Comparison of ENCODE assay signal across 21 cellular contexts in the genomic region with DNA sequence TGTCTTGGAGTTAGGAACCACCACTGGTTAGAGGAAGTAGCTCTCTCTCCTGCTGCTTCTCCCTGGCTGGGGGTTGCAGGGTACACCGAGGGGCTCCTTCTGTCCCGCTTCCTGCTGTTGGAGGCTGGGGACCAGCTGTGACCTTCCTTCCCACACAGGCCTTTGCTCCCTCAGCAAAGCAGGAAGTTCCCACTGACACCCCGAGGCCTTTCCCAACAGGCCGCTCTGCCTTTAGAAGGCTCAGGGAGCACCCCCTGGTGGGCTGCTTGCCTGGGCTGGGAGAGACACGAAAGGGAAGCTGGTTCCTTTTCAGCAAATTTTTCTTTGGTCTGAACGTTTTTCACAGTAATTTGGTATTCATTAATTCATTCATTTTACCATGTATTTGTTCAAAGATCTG.
A peak's percentile ranks its signal among the peaks of the same experiment; 100 is the strongest.
DNase-seq lines count a peak whose midpoint lies in the region; ATAC-seq and TF ChIP-seq lines count a peak whose summit lies in the region.
"Had no signal": no experiment of that assay in that cellular context is flagged by ENCODE, and none has a peak within 500 bp of the region (broad histone marks: within the 10 kb centered on the region; RNA-seq: fewer than 3 reads in every experiment).

No MANE protein-coding gene starts in this region.

- peaks cover 9% of the 10 kb centered on the region for H3K27me3 Mint-ChIP-seq in activated CD4-positive, alpha-beta T cell treated with anti-CD3 and anti-CD28 coated beads for 36 hours
- H3K27me3 Mint-ChIP-seq in activated CD4-positive, alpha-beta T cell treated with anti-CD3 and anti-CD28 coated beads, Interleukin-2, amount 10 ng/mL, durations not matched to agents 7 days and 5 days, result no peaks in the 10 kb centered on the region

- no peak overlapping the region for H3K9ac ChIP-seq in smooth muscle cell (ENCODE audit: low read depth)

- H3K36me3 Mint-ChIP-seq in activated CD4-positive, alpha-beta T cell treated with anti-CD3 and anti-CD28 coated beads for 36 hours (ENCODE audit: low read depth), result no peaks in the 10 kb centered on the region
- no peaks in the 10 kb centered on the region for H3K36me3 Mint-ChIP-seq in activated CD4-positive, alpha-beta T cell treated with anti-CD3 and anti-CD28 coated beads, Interleukin-2, amount 10 ng/mL, durations not matched to agents 7 days and 5 days (ENCODE audit: low read depth)
- H3K36me3 Mint-ChIP-seq: stimulated activated effector memory CD8-positive, alpha-beta T cell treated with anti-CD3 and anti-CD28 coated beads, Interleukin-12 subunit alpha, Interleukin-12 subunit beta, amount 100 ng/mL, for 72 hours had no signal

- no peak overlapping the region for H3K4me3 Mint-ChIP-seq in activated CD4-positive, alpha-beta T cell treated with anti-CD3 and anti-CD28 coated beads for 36 hours
- no peak overlapping the region for H3K4me3 Mint-ChIP-seq in activated CD4-positive, alpha-beta T cell treated with anti-CD3 and anti-CD28 coated beads, Interleukin-2, amount 10 ng/mL, durations not matched to agents 7 days and 5 days
- H3K4me3 Mint-ChIP-seq: activated CD8-positive, alpha-beta T cell treated with anti-CD3 and anti-CD28 coated beads, Interleukin-2, amount 10 ng/mL, durations not matched to agents 7 days and 5 days; stimulated activated effector memory CD8-positive, alpha-beta T cell treated with anti-CD3 and anti-CD28 coated beads, Interleukin-12 subunit alpha, Interleukin-12 subunit beta, amount 100 ng/mL, for 72 hours had no signal

- POLR2A ChIA-PET in activated CD4-positive, alpha-beta T cell treated with anti-CD3 and anti-CD28 coated beads for 36 hours (lab: Charles Lee), result no interaction called here
- POLR2A ChIA-PET in activated CD4-positive, alpha-beta T cell treated with anti-CD3 and anti-CD28 coated beads, Interleukin-2, amount 10 ng/mL, durations not matched to agents 7 days and 5 days (lab: Charles Lee), result no interaction called here
- POLR2A ChIA-PET in Panc1 (lab: Charles Lee), result no interaction called here

- no peaks in the 10 kb centered on the region for H3K36me3 ChIP-seq in Panc1 (ENCODE audit: control insufficient read depth, insufficient read depth, low read length)
- no peaks in the 10 kb centered on the region for H3K36me3 ChIP-seq in heart left ventricle
- no peaks in the 10 kb centered on the region for H3K36me3 ChIP-seq in smooth muscle cell (ENCODE audit: low read depth)
- H3K36me3 ChIP-seq: Peyer's patch had no signal

- BruUV-seq in Panc1 (replicated peaks; lab: Mats Ljungman, UMichigan), result no TSS peak

- H3K27ac Mint-ChIP-seq in activated CD4-positive, alpha-beta T cell treated with anti-CD3 and anti-CD28 coated beads for 36 hours, result no peak overlapping the region
- no peak overlapping the region for H3K27ac Mint-ChIP-seq in activated CD4-positive, alpha-beta T cell treated with anti-CD3 and anti-CD28 coated beads, Interleukin-2, amount 10 ng/mL, durations not matched to agents 7 days and 5 days
- H3K27ac Mint-ChIP-seq: activated CD8-positive, alpha-beta T cell treated with anti-CD3 and anti-CD28 coated beads, Interleukin-2, amount 10 ng/mL, durations not matched to agents 7 days and 5 days; stimulated activated effector memory CD8-positive, alpha-beta T cell treated with anti-CD3 and anti-CD28 coated beads, Interleukin-12 subunit alpha, Interleukin-12 subunit beta, amount 100 ng/mL, for 72 hours had no signal

- H3K9me3 ChIP-seq in Panc1 (ENCODE audit: control insufficient read depth, insufficient read depth, low read depth, low read length) (0 out of 2 replicates have a peak, but pooled peaks cover 4% of the 10 kb centered on the region), heart left ventricle (no peaks in the 10 kb centered on the region), smooth muscle cell (replicated peaks; ENCODE audit: low read depth) (no peaks in the 10 kb centered on the region)
- H3K9me3 ChIP-seq: body of pancreas, Peyer's patch had no signal

- H3K4me1 Mint-ChIP-seq in activated CD4-positive, alpha-beta T cell treated with anti-CD3 and anti-CD28 coated beads for 36 hours, result no peaks in the 10 kb centered on the region
- no peaks in the 10 kb centered on the region for H3K4me1 Mint-ChIP-seq in activated CD4-positive, alpha-beta T cell treated with anti-CD3 and anti-CD28 coated beads, Interleukin-2, amount 10 ng/mL, durations not matched to agents 7 days and 5 days
- H3K4me1 Mint-ChIP-seq: stimulated activated effector memory CD8-positive, alpha-beta T cell treated with anti-CD3 and anti-CD28 coated beads, Interleukin-12 subunit alpha, Interleukin-12 subunit beta, amount 100 ng/mL, for 72 hours had no signal

- TF ChIP-seq POLR2A in heart left ventricle (IDR thresholded peaks at IDR 0.05), result no peak

- H3K4me2 ChIP-seq in smooth muscle cell, result no peak overlapping the region

- H3K27me3 ChIP-seq in Panc1 (ENCODE audit: control insufficient read depth, insufficient read depth, low read length), result no peaks in the 10 kb centered on the region
- no peaks in the 10 kb centered on the region for H3K27me3 ChIP-seq in heart left ventricle
- no peaks in the 10 kb centered on the region for H3K27me3 ChIP-seq in smooth muscle cell (ENCODE audit: low read depth)
- H3K27me3 ChIP-seq: body of pancreas, Peyer's patch had no signal

- TF ChIP-seq CTCF in Panc1 (IDR thresholded peaks at IDR 0.05) (peak; percentile 43), heart left ventricle (IDR thresholded peaks at IDR 0.05) (peak in 7 of 12 donors; percentile 13 to 47 (median 26)), smooth muscle cell (IDR thresholded peaks at IDR 0.05; ENCODE audit: borderline replicate concordance, insufficient read depth, poor library complexity, severe bottlenecking) (peak; percentile 26)

- CTCF ChIA-PET in activated CD4-positive, alpha-beta T cell treated with anti-CD3 and anti-CD28 coated beads for 36 hours (lab: Charles Lee), result interaction anchor here (0.9 kb wide), 1 partner anchor 71 kb away, joined by 4 read pairs; no protein-coding TSS in a partner anchor
- CTCF ChIA-PET in activated CD4-positive, alpha-beta T cell treated with anti-CD3 and anti-CD28 coated beads, Interleukin-2, amount 10 ng/mL, durations not matched to agents 7 days and 5 days (lab: Charles Lee), result no interaction called here
- CTCF ChIA-PET in Panc1 (lab: Charles Lee), result no interaction called here

- intact Hi-C loops in activated CD4-positive, alpha-beta T cell treated with anti-CD3 and anti-CD28 coated beads for 36 hours (cut with DNase I, micrococcal nuclease), result no loop called here
- intact Hi-C loops in Panc1 (cut with micrococcal nuclease; ENCODE audit: unreplicated experiment), result no loop called here
- intact Hi-C loops in heart left ventricle (cut with DNase I), result no loop called here

- H2AFZ ChIP-seq in smooth muscle cell (ENCODE audit: low read depth), result no peak overlapping the region

- DNase-seq in activated CD4-positive, alpha-beta T cell treated with anti-CD3 and anti-CD28 coated beads for 36 hours, result peak; percentile 6
- no peak for DNase-seq in activated CD4-positive, alpha-beta T cell treated with anti-CD3 and anti-CD28 coated beads, Interleukin-2, amount 10 ng/mL, durations not matched to agents 7 days and 5 days
- DNase-seq in Panc1 (ENCODE audit: low read depth, low spot score) (no peak), heart left ventricle (peak in 3 of 5 donors; percentile 35 to 54 (median 35)), smooth muscle cell (lab: John Stamatoyannopoulos, UW; ENCODE audit: unreplicated experiment) (no peak)
- no peak for DNase-seq in activated effector memory CD4-positive, alpha-beta T cell treated with Interleukin-2 at 50 U/mL for 16 hours
- DNase-seq: activated CD8-positive, alpha-beta T cell treated with anti-CD3 and anti-CD28 coated beads, Interleukin-2, amount 10 ng/mL, durations not matched to agents 7 days and 5 days; activated gamma-delta T cell treated with Interleukin-2 at 50 U/mL for 16 hours; body of pancreas; DMS79; effector memory CD4-positive, alpha-beta T cell; foreskin melanocyte; GOT3; NCI-H2081 treated with DMSO at 0.1 percent for 48 hours; Peyer's patch; retina; stimulated activated CD4-positive, alpha-beta T cell treated with anti-CD3 and anti-CD28 coated beads, Interleukin-4, amount 100 ng/mL, for 24 hours had no signal

- H3K27ac ChIP-seq in Panc1 (ENCODE audit: low read length), result no peak overlapping the region
- H3K27ac ChIP-seq in heart left ventricle, result no peak overlapping the region
- no peak overlapping the region for H3K27ac ChIP-seq in smooth muscle cell (ENCODE audit: low read depth)
- H3K27ac ChIP-seq: body of pancreas, Peyer's patch had no signal

- no peak overlapping the region for H3K4me3 ChIP-seq in Panc1 (ENCODE audit: low read depth in 2 of 2, low read length in 2 of 2)
- no peak overlapping the region for H3K4me3 ChIP-seq in heart left ventricle
- H3K4me3 ChIP-seq in smooth muscle cell, result no peak overlapping the region
- H3K4me3 ChIP-seq: body of pancreas, GM12878, Peyer's patch had no signal

- no peaks in the 10 kb centered on the region for H3K9me3 Mint-ChIP-seq in activated CD4-positive, alpha-beta T cell treated with anti-CD3 and anti-CD28 coated beads for 36 hours (ENCODE audit: low read depth)
- no peaks in the 10 kb centered on the region for H3K9me3 Mint-ChIP-seq in activated CD4-positive, alpha-beta T cell treated with anti-CD3 and anti-CD28 coated beads, Interleukin-2, amount 10 ng/mL, durations not matched to agents 7 days and 5 days
- H3K9me3 Mint-ChIP-seq: stimulated activated effector memory CD8-positive, alpha-beta T cell treated with anti-CD3 and anti-CD28 coated beads, Interleukin-12 subunit alpha, Interleukin-12 subunit beta, amount 100 ng/mL, for 72 hours had no signal

- in situ Hi-C loops in Panc1 (cut with HindIII; ENCODE audit: low pct_unique_long_range_greater_than_20kb, low sequenced_read_pairs), result no loop called here

- no peaks in the 10 kb centered on the region for H4K20me1 ChIP-seq in smooth muscle cell (ENCODE audit: low read depth)

- H3K79me2 ChIP-seq in smooth muscle cell (ENCODE audit: low read depth), result no peaks in the 10 kb centered on the region

- no peak for ATAC-seq in activated CD4-positive, alpha-beta T cell treated with anti-CD3 and anti-CD28 coated beads for 36 hours
- ATAC-seq in Panc1 (no peak), heart left ventricle (peak in 2 of 4 donors; percentile 20 to 64), HG02798 (IDR thresholded peaks at IDR 0.05; ENCODE audit: poor library complexity, unreplicated experiment) (no peak), GM21619 (IDR thresholded peaks at IDR 0.05; ENCODE audit: unreplicated experiment) (no peak)
- ATAC-seq: activated CD8-positive, alpha-beta T cell treated with anti-CD3 and anti-CD28 coated beads, Interleukin-2, amount 10 ng/mL, durations not matched to agents 7 days and 5 days; body of pancreas; GM12878; stimulated activated effector memory CD8-positive, alpha-beta T cell treated with anti-CD3 and anti-CD28 coated beads, Interleukin-12 subunit alpha, Interleukin-12 subunit beta, amount 100 ng/mL, for 72 hours had no signal

- 29 to 36% (median 32%) methylated on average over 6 of the region's 6 CpGs for WGBS in heart left ventricle, 4 donors
- WGBS in smooth muscle cell (ENCODE audit: low lambda C conversion rate), result 64% methylated on average over 6 of the region's 6 CpGs

- no peaks in the 10 kb centered on the region for H3F3A ChIP-seq in smooth muscle cell (ENCODE audit: low read depth)

- H3K4me1 ChIP-seq in Panc1 (ENCODE audit: control insufficient read depth, insufficient read depth, low read length) (no peaks in the 10 kb centered on the region), heart left ventricle (peaks cover 0 to 4% (median 0%) of the 10 kb centered on the region in 12 donors), smooth muscle cell (ENCODE audit: low read depth) (peaks cover 19% of the 10 kb centered on the region)
- H3K4me1 ChIP-seq: body of pancreas, Peyer's patch had no signal

Comparison
In these comparisons a context has a peak if more than half of its experiments do, and no peak if none do; other contexts are left out.
1. DNase-seq: peak in activated CD4-positive, alpha-beta T cell treated with anti-CD3 and anti-CD28 coated beads for 36 hours (single experiment) and heart left ventricle (3 of 5); none in activated CD4-positive, alpha-beta T cell treated with anti-CD3 and anti-CD28 coated beads, Interleukin-2, amount 10 ng/mL, durations not matched to agents 7 days and 5 days (single experiment), Panc1 (single experiment), smooth muscle cell (single experiment) and activated effector memory CD4-positive, alpha-beta T cell treated with Interleukin-2 at 50 U/mL for 16 hours (single experiment).
2. Peak in every context shown above with its lines, with median percentiles within 50 percentile points of each other: CTCF ChIP-seq.